ENCODE assay signal across 5 cellular contexts in genomic region chr6:31817133-31817928, GRCh38. TPM values are rescaled to one million over a fixed set of nuclear protein-coding genes. Genes with fewer than 3 reads are reported as not detected.
DNase-seq lines count a peak whose midpoint lies in the region; ATAC-seq and TF ChIP-seq lines count a peak whose summit lies in the region.
"Not testable (repeated sequence)": the region's sequence is repeated elsewhere in the genome, so short reads cannot be mapped to it uniquely, and the experiment has no call there.

No MANE protein-coding gene starts in this region.

- not testable (repeated sequence) for TF ChIP-seq POLR2A in prostate gland (IDR thresholded peaks at IDR 0.05)

- H3K27me3 ChIP-seq in HUES6 (ENCODE audit: control insufficient read depth, insufficient read depth, low read length); prostate gland (replicated peaks; ENCODE audit: insufficient read depth): not testable (repeated sequence)

- DNase-seq in activated CD4-positive, alpha-beta T cell treated with anti-CD3 and anti-CD28 coated beads for 36 hours; prostate gland (ENCODE audit: low spot score): not testable (repeated sequence)
- DNase-seq in choroid plexus epithelial cell (ENCODE audit: low read depth) (peak; percentile 43), iris pigment epithelial cell (ENCODE audit: low read depth) (peak; percentile 36)

- H3K4me1 ChIP-seq in HUES6 (ENCODE audit: control insufficient read depth, insufficient read depth, low read length), result peaks cover 17% of the 10 kb centered on the region
- not testable (repeated sequence) for H3K4me1 ChIP-seq in prostate gland (replicated peaks)

- intact Hi-C loops in activated CD4-positive, alpha-beta T cell treated with anti-CD3 and anti-CD28 coated beads for 36 hours (cut with DNase I, micrococcal nuclease); prostate gland (cut with DNase I): not testable (repeated sequence)

- peak overlapping the region; percentile 90 for H3K27ac Mint-ChIP-seq in activated CD4-positive, alpha-beta T cell treated with anti-CD3 and anti-CD28 coated beads for 36 hours

- CTCF ChIA-PET in activated CD4-positive, alpha-beta T cell treated with anti-CD3 and anti-CD28 coated beads for 36 hours (lab: Charles Lee), result interaction anchor here (0.6 to 1.5 kb wide), 3 partner anchors 12 to 70 kb away, joined by 3 to 6 read pairs (median 4); no protein-coding TSS in a partner anchor

- WGBS in prostate gland, result 33% methylated on average over 11 of the region's 37 CpGs

- peak overlapping the region; percentile 81 for H3K4me3 Mint-ChIP-seq in activated CD4-positive, alpha-beta T cell treated with anti-CD3 and anti-CD28 coated beads for 36 hours

- not testable (repeated sequence) for H3K36me3 ChIP-seq in HUES6 (ENCODE audit: control insufficient read depth, insufficient read depth, low read length); prostate gland

- not testable (repeated sequence) for TF ChIP-seq CTCF in choroid plexus epithelial cell (conservative IDR thresholded peaks at IDR 0.05; ENCODE audit: low read depth, low read length)
- TF ChIP-seq CTCF in prostate gland (IDR thresholded peaks at IDR 0.05), result peak in 1 of 4 experiments; percentile 16

- ATAC-seq in activated CD4-positive, alpha-beta T cell treated with anti-CD3 and anti-CD28 coated beads for 36 hours, result not testable (repeated sequence)

- not testable (repeated sequence) for H3K27ac ChIP-seq in HUES6 (ENCODE audit: low read depth, low read length)
- H3K27ac ChIP-seq in prostate gland, result peak overlapping the region; percentile 97 to 100

- not testable (repeated sequence) for H3K36me3 Mint-ChIP-seq in activated CD4-positive, alpha-beta T cell treated with anti-CD3 and anti-CD28 coated beads for 36 hours (ENCODE audit: low read depth)

- peaks cover 51% of the 10 kb centered on the region for H3K4me1 Mint-ChIP-seq in activated CD4-positive, alpha-beta T cell treated with anti-CD3 and anti-CD28 coated beads for 36 hours

- H3K9me3 ChIP-seq in HUES6 (ENCODE audit: control insufficient read depth, insufficient read depth, low read depth, low read length); prostate gland: not testable (repeated sequence)

- H3K9me3 Mint-ChIP-seq in activated CD4-positive, alpha-beta T cell treated with anti-CD3 and anti-CD28 coated beads for 36 hours (ENCODE audit: low read depth), result not testable (repeated sequence)

- H3K4me3 ChIP-seq in HUES6 (ENCODE audit: low read depth, low read length), result peak overlapping the region; percentile 54
- H3K4me3 ChIP-seq in choroid plexus epithelial cell (ENCODE audit: low read depth, low read length), result peak overlapping the region; percentile 51
- H3K4me3 ChIP-seq in prostate gland, result peak overlapping the region; percentile 37 to 46

- not testable (repeated sequence) for H3K27me3 Mint-ChIP-seq in activated CD4-positive, alpha-beta T cell treated with anti-CD3 and anti-CD28 coated beads for 36 hours

- POLR2A ChIA-PET in activated CD4-positive, alpha-beta T cell treated with anti-CD3 and anti-CD28 coated beads for 36 hours (lab: Charles Lee), result interaction anchor here (1.0 kb wide), 1 partner anchor 11 kb away, joined by 3 read pairs; the partner anchor contains the start of gene LSM2

- H3K9ac ChIP-seq in HUES6 (ENCODE audit: low read length), result not testable (repeated sequence)

RNA-seq across cellular contexts. Expression of gene HSPA1A, which starts 2.0 kb away (rescaled TPM):
- total RNA-seq in activated CD4-positive, alpha-beta T cell treated with anti-CD3 and anti-CD28 coated beads for 36 hours, result 10 to 100 TPM; 56.1 to 64.7 TPM
- total RNA-seq in prostate gland, result 100 to 1,000 TPM; 230 to 440 TPM

RNA-seq across cellular contexts. Expression of gene HSPA1L, which starts 2.2 kb away (rescaled TPM):
- total RNA-seq in activated CD4-positive, alpha-beta T cell treated with anti-CD3 and anti-CD28 coated beads for 36 hours, result 1 to 10 TPM; 1.9 to 2.2 TPM
- total RNA-seq in prostate gland, result 1 to 10 TPM; 1.5 to 8.5 TPM

RNA-seq across cellular contexts. Expression of gene HSPA1B, which starts 10.2 kb away (rescaled TPM):
- 10 to 100 TPM; 54.6 to 61.1 TPM for total RNA-seq in activated CD4-positive, alpha-beta T cell treated with anti-CD3 and anti-CD28 coated beads for 36 hours
- total RNA-seq in prostate gland, result 100 to 1,000 TPM; 331 to 360 TPM

RNA-seq across cellular contexts. Expression of gene LSM2, which starts 10.6 kb away (rescaled TPM):
- total RNA-seq in activated CD4-positive, alpha-beta T cell treated with anti-CD3 and anti-CD28 coated beads for 36 hours, result 100 to 1,000 TPM; 112 to 124 TPM
- total RNA-seq in prostate gland, result 10 to 100 TPM; 51.9 to 52.5 TPM

RNA-seq across cellular contexts. Expression of gene VARS1, which starts 21.8 kb away (rescaled TPM):
- 100 to 1,000 TPM; 147 to 169 TPM for total RNA-seq in activated CD4-positive, alpha-beta T cell treated with anti-CD3 and anti-CD28 coated beads for 36 hours
- 10 to 100 TPM; 38.5 to 49.9 TPM for total RNA-seq in prostate gland

Comparison
In these comparisons a context has a peak if more than half of its experiments do, and no peak if none do; other contexts are left out.
1. RNA of gene HSPA1B, which starts 10.2 kb away (total RNA-seq): 331 to 360 TPM in prostate gland; 54.6 to 61.1 TPM in activated CD4-positive, alpha-beta T cell treated with anti-CD3 and anti-CD28 coated beads for 36 hours; every median in the first group is over 4 times any median in the second.
2. Peak in every context shown above with its lines, with median percentiles within 50 percentile points of each other: H3K4me3 ChIP-seq.